ENCODE assay signal across 9 cellular contexts in genomic region chr2:175879679-175880078, GRCh38.
"Had no signal": no experiment of that assay in that cellular context is flagged by ENCODE, and none has a peak within 500 bp of the region (broad histone marks: within the 10 kb centered on the region; RNA-seq: fewer than 3 reads in every experiment).

No MANE protein-coding gene starts in this region.

- H3K9ac ChIP-seq: KMS-11 had no signal

- ATAC-seq: HCT116 had no signal

- H3K4me3 ChIP-seq: HAP-1 had no signal

- H3K27ac ChIP-seq: HL-60, KMS-11 had no signal

- DNase-seq: GOT3, H7, HFFc6, IMR-90, KBM-7 had no signal

- H3K36me3 ChIP-seq: HAP-1 had no signal

- H3K9me3 ChIP-seq: HAP-1 had no signal

- H3K4me2 ChIP-seq: KMS-11 had no signal

- H3K4me1 ChIP-seq: HAP-1 had no signal
